ENCODE assay signal across 7 cellular contexts in genomic region chr19:4911786-4912672, GRCh38. TPM values are rescaled to one million over a fixed set of nuclear protein-coding genes. Genes with fewer than 3 reads are reported as not detected.
A peak's percentile ranks its signal among the peaks of the same experiment; 100 is the strongest.
DNase-seq lines count a peak whose midpoint lies in the region; ATAC-seq and TF ChIP-seq lines count a peak whose summit lies in the region.

No MANE protein-coding gene starts in this region.

- peak; percentile 76 for ATAC-seq in left lung
- ATAC-seq in GM21360 (IDR thresholded peaks at IDR 0.05; ENCODE audit: unreplicated experiment) = no peak

- TF ChIP-seq CTCF in GM12873 (IDR thresholded peaks at IDR 0.05; ENCODE audit: insufficient read depth, low read depth, low read length, missing control alignments) (peak; percentile 63), colonic mucosa (IDR thresholded peaks at IDR 0.05) (peak; percentile 49), left lung (IDR thresholded peaks at IDR 0.05) (peak; percentile 45 to 55)

- H3K4me1 ChIP-seq in colonic mucosa (peaks cover 12% of the 10 kb centered on the region), left lung (peaks cover 12 to 68% of the 10 kb centered on the region in 2 donors)

- H3K27me3 ChIP-seq in colonic mucosa (no peaks in the 10 kb centered on the region), left lung (peaks cover 0 to 15% of the 10 kb centered on the region in 2 donors)

- peak overlapping the region; percentile 3 for H3K4me3 ChIP-seq in colonic mucosa
- peak overlapping the region in 1 of 2 donors; percentile 63 for H3K4me3 ChIP-seq in left lung

- intact Hi-C loops in colonic mucosa (cut with DNase I) = loop anchor here (2.0 kb wide), 1 partner anchor 39 kb away; no protein-coding TSS in a partner anchor
- intact Hi-C loops in left lung (cut with DNase I) = loop anchor here in 1 of 2 donors (2.0 kb wide), 1 partner anchor 47 kb away; no protein-coding TSS in a partner anchor

- H3K36me3 ChIP-seq in colonic mucosa (no peaks in the 10 kb centered on the region), left lung (no peaks in the 10 kb centered on the region)

- no peak overlapping the region for H3K9ac ChIP-seq in colonic mucosa (ENCODE audit: low read depth in 2 of 2, low read length in 2 of 2)

- peak overlapping the region; percentile 15 for H3K27ac ChIP-seq in colonic mucosa
- peak overlapping the region; percentile 60 to 65 for H3K27ac ChIP-seq in left lung

- peak; percentile 43 to 73 for DNase-seq in NCI-H2081 (lab: John Stamatoyannopoulos, UW)
- DNase-seq in activated CD4-positive, alpha-beta T cell treated with anti-CD3 and anti-CD28 coated beads for 4 hours = peak; percentile 71 to 77
- peak; percentile 70 for DNase-seq in colonic mucosa
- DNase-seq in left lung = peak; percentile 77 to 85
- DNase-seq in stimulated activated CD4-positive, alpha-beta T cell treated with anti-CD3 and anti-CD28 coated beads, Interleukin-2, amount 100 ng/mL, for 24 hours = peak; percentile 74 to 79

- H3K9me3 ChIP-seq in colonic mucosa = no peaks in the 10 kb centered on the region
- no peaks in the 10 kb centered on the region for H3K9me3 ChIP-seq in left lung

RNA-seq across cellular contexts. Expression of gene UHRF1, which starts 2.7 kb away (rescaled TPM):
- total RNA-seq in colonic mucosa (10 to 100 TPM in 1 of 2 donors, 1 to 10 TPM in 1; 6.3 to 48.5 TPM), left lung (10 to 100 TPM; 14.2 to 20.5 TPM)

RNA-seq across cellular contexts. Expression of gene ARRDC5, which starts 9.3 kb away (rescaled TPM):
- total RNA-seq in colonic mucosa = under 1 TPM in 1 of 2 donors, not detected in 1; 0.15 TPM
- total RNA-seq in left lung = under 1 TPM; 0.35 to 0.81 TPM

RNA-seq across cellular contexts. Expression of gene PLIN3, which starts 44.6 kb away (rescaled TPM):
- 100 to 1,000 TPM; 110 TPM for total RNA-seq in colonic mucosa
- total RNA-seq in left lung = 10 to 100 TPM; 51.4 to 71.7 TPM

RNA-seq across cellular contexts. Expression of gene KDM4B, which starts 56.9 kb away (rescaled TPM):
- 10 to 100 TPM; 35.2 to 52.9 TPM for total RNA-seq in colonic mucosa
- total RNA-seq in left lung = 10 to 100 TPM; 35.5 to 42.1 TPM
